Comparison of ENCODE assay signal across 14 cellular contexts in genomic region chr9:133877967-133878366, GRCh38.
"Had no signal": no experiment of that assay in that cellular context is flagged by ENCODE, and none has a peak within 500 bp of the region (broad histone marks: within the 10 kb centered on the region; RNA-seq: fewer than 3 reads in every experiment).

No MANE protein-coding gene starts in this region.

- ATAC-seq: foreskin keratinocyte, left colon, pancreas had no signal

- H3K9me3 Mint-ChIP-seq: activated T-helper 1 cell treated with anti-CD3 and anti-CD28 coated beads, Interleukin-12 subunit alpha, Interleukin-12 subunit beta, Interleukin-2, Interleukin-4 antibody, amounts not matched to agents 30 ng/mL and 10 ng/mL and 1 ng/mL, durations not matched to agents 14 hours and 24 hours and 36 hours; nephron progenitor cell had no signal

- H3K4me3 ChIP-seq: dorsolateral prefrontal cortex, pancreas, skin epidermis, transverse colon had no signal

- H3K9me3 ChIP-seq: pancreas, transverse colon had no signal

- H3K27ac Mint-ChIP-seq: activated T-helper 1 cell treated with anti-CD3 and anti-CD28 coated beads, Interleukin-12 subunit alpha, Interleukin-12 subunit beta, Interleukin-2, Interleukin-4 antibody, amounts not matched to agents 30 ng/mL and 10 ng/mL and 1 ng/mL, durations not matched to agents 14 hours and 24 hours and 36 hours; nephron progenitor cell had no signal

- H3K27ac ChIP-seq: dorsolateral prefrontal cortex, pancreas, skin epidermis, transverse colon had no signal

- H3K4me3 Mint-ChIP-seq: activated T-helper 1 cell treated with anti-CD3 and anti-CD28 coated beads, Interleukin-12 subunit alpha, Interleukin-12 subunit beta, Interleukin-2, Interleukin-4 antibody, amounts not matched to agents 30 ng/mL and 10 ng/mL and 1 ng/mL, durations not matched to agents 14 hours and 24 hours and 36 hours; nephron progenitor cell had no signal

- H3K27me3 ChIP-seq: dorsolateral prefrontal cortex, foreskin keratinocyte, pancreas, transverse colon had no signal

- DNase-seq: activated CD4-positive, alpha-beta T cell treated with anti-CD3 and anti-CD28 coated beads for 48 hours; activated naive CD4-positive, alpha-beta T cell; aorta; dorsolateral prefrontal cortex; foreskin keratinocyte; head of caudate nucleus; left colon; nephron progenitor cell; pancreas; substantia nigra; T-helper 1 cell; transverse colon had no signal

- H3K36me3 ChIP-seq: pancreas, transverse colon had no signal

- H3K4me1 ChIP-seq: transverse colon had no signal
